In genomic region chr1:42690477-42691156, GRCh38 we compare ENCODE assay signal across 8 cellular contexts. TPM values are rescaled to one million over a fixed set of nuclear protein-coding genes. Genes with fewer than 3 reads are reported as not detected.
A peak's percentile ranks its signal among the peaks of the same experiment; 100 is the strongest.
DNase-seq lines count a peak whose midpoint lies in the region; ATAC-seq, FAIRE-seq and TF ChIP-seq lines count a peak whose summit lies in the region.

No MANE protein-coding gene starts in this region.

- peaks cover 16% of the 10 kb centered on the region for H3K36me3 Mint-ChIP-seq in CD4-positive, CD25-positive, alpha-beta regulatory T cell
- H3K36me3 Mint-ChIP-seq in activated CD4-positive, alpha-beta memory T cell treated with anti-CD3 and anti-CD28 coated beads for 36 hours, result peaks cover 55% of the 10 kb centered on the region
- peaks cover 52% of the 10 kb centered on the region for H3K36me3 Mint-ChIP-seq in T-helper 2 cell treated with Interferon-gamma antibody and Interleukin-4, amounts not matched to agents 5 μg/mL and 100 μg/mL, for 36 hours (ENCODE audit: low read depth)

- peaks cover 25% of the 10 kb centered on the region for H3K36me3 ChIP-seq in CD4-positive, CD25-positive, alpha-beta regulatory T cell (ENCODE audit: control insufficient read depth, insufficient read depth, low read length)
- peaks cover 79% of the 10 kb centered on the region for H3K36me3 ChIP-seq in iPS-20b (ENCODE audit: insufficient read depth, low read depth, low read length)

- H3K27me3 ChIP-seq in CD4-positive, CD25-positive, alpha-beta regulatory T cell (ENCODE audit: control insufficient read depth, insufficient read depth, low read length), result no peaks in the 10 kb centered on the region
- H3K27me3 ChIP-seq in iPS-20b (ENCODE audit: insufficient read depth, low read length), result no peaks in the 10 kb centered on the region

- intact Hi-C loops in activated CD4-positive, alpha-beta memory T cell treated with anti-CD3 and anti-CD28 coated beads for 36 hours (cut with micrococcal nuclease), result no loop called here
- intact Hi-C loops in left ventricle myocardium superior (cut with micrococcal nuclease), result no loop called here

- H3K4me1 Mint-ChIP-seq in CD4-positive, CD25-positive, alpha-beta regulatory T cell, result peaks cover 55 to 94% (median 81%) of the 10 kb centered on the region in 4 donors
- peaks cover 84% of the 10 kb centered on the region for H3K4me1 Mint-ChIP-seq in activated CD4-positive, alpha-beta memory T cell treated with anti-CD3 and anti-CD28 coated beads for 36 hours (ENCODE audit: low read depth)
- peaks cover 63% of the 10 kb centered on the region for H3K4me1 Mint-ChIP-seq in T-helper 2 cell treated with Interferon-gamma antibody and Interleukin-4, amounts not matched to agents 5 μg/mL and 100 μg/mL, for 36 hours (ENCODE audit: low read depth)

- H3K4me3 Mint-ChIP-seq in CD4-positive, CD25-positive, alpha-beta regulatory T cell, result peak overlapping the region in 3 of 4 donors; percentile 33 to 56 (median 51)
- no peak overlapping the region for H3K4me3 Mint-ChIP-seq in activated CD4-positive, alpha-beta memory T cell treated with anti-CD3 and anti-CD28 coated beads for 36 hours
- no peak overlapping the region for H3K4me3 Mint-ChIP-seq in T-helper 2 cell treated with Interferon-gamma antibody and Interleukin-4, amounts not matched to agents 5 μg/mL and 100 μg/mL, for 36 hours

- DNase-seq in CD4-positive, CD25-positive, alpha-beta regulatory T cell, result no peak
- DNase-seq in GM12892 (ENCODE audit: insufficient read length) (no peak), left ventricle myocardium superior (no peak)
- peak; percentile 19 for DNase-seq in activated CD4-positive, alpha-beta memory T cell treated with anti-CD3 and anti-CD28 coated beads for 36 hours
- DNase-seq in T-helper 2 cell treated with Interferon-gamma antibody and Interleukin-4, amounts not matched to agents 5 μg/mL and 100 μg/mL, for 36 hours (ENCODE audit: low spot score), result no peak

- CTCF ChIA-PET in activated CD4-positive, alpha-beta memory T cell treated with anti-CD3 and anti-CD28 coated beads for 36 hours (lab: Charles Lee), result interaction anchor here (0.7 to 1.5 kb wide), 8 partner anchors 8 to 346 kb away, joined by 3 to 5 read pairs (median 3); partner anchors contain the start of genes C1orf50, P3H1 and YBX1

- FAIRE-seq in GM12892 (lab: Jason Lieb, UNC), result peak; percentile 58

- POLR2A ChIA-PET in activated CD4-positive, alpha-beta memory T cell treated with anti-CD3 and anti-CD28 coated beads for 36 hours (lab: Charles Lee), result interaction anchor here (0.6 to 4.0 kb wide), 3 partner anchors 8 to 76 kb away, joined by 3 to 26 read pairs (median 3); partner anchors contain the start of genes P3H1 and YBX1

- peaks cover 72% of the 10 kb centered on the region for H3K4me1 ChIP-seq in CD4-positive, CD25-positive, alpha-beta regulatory T cell (ENCODE audit: control insufficient read depth, insufficient read depth, low read length, poor library complexity, severe bottlenecking)
- H3K4me1 ChIP-seq in iPS-20b (ENCODE audit: insufficient read depth, low read length), result peaks cover 22% of the 10 kb centered on the region

- peak overlapping the region; percentile 41 for H3K4me3 ChIP-seq in CD4-positive, CD25-positive, alpha-beta regulatory T cell (ENCODE audit: low read depth, low read length)
- peak overlapping the region; percentile 23; the same call in 1 of the 2 replicates for H3K4me3 ChIP-seq in iPS-20b (ENCODE audit: low read length)

- no peaks in the 10 kb centered on the region for H3K27me3 Mint-ChIP-seq in CD4-positive, CD25-positive, alpha-beta regulatory T cell
- no peaks in the 10 kb centered on the region for H3K27me3 Mint-ChIP-seq in activated CD4-positive, alpha-beta memory T cell treated with anti-CD3 and anti-CD28 coated beads for 36 hours
- no peaks in the 10 kb centered on the region for H3K27me3 Mint-ChIP-seq in T-helper 2 cell treated with Interferon-gamma antibody and Interleukin-4, amounts not matched to agents 5 μg/mL and 100 μg/mL, for 36 hours (ENCODE audit: low read depth)

- ATAC-seq in CD4-positive, CD25-positive, alpha-beta regulatory T cell (ENCODE audit: low read depth in 2 of 2), result no peak
- ATAC-seq in left ventricle myocardium superior (no peak), HG03460 (IDR thresholded peaks at IDR 0.05; ENCODE audit: unreplicated experiment) (no peak), GM21367 (IDR thresholded peaks at IDR 0.05; ENCODE audit: unreplicated experiment) (no peak)

- TF ChIP-seq POLR2A in GM12892 (IDR thresholded peaks at IDR 0.05; ENCODE audit: low read depth, low read length), result no peak

- H3K9me3 ChIP-seq in CD4-positive, CD25-positive, alpha-beta regulatory T cell (ENCODE audit: control insufficient read depth in 2 of 2, low read length in 2 of 2), result no peaks in the 10 kb centered on the region
- no peaks in the 10 kb centered on the region for H3K9me3 ChIP-seq in iPS-20b (ENCODE audit: insufficient read depth, low read depth, low read length)

- no peak overlapping the region for H3K9ac ChIP-seq in iPS-20b (ENCODE audit: low read depth, low read length)

- H3K9me3 Mint-ChIP-seq in CD4-positive, CD25-positive, alpha-beta regulatory T cell, result no peaks in the 10 kb centered on the region
- H3K9me3 Mint-ChIP-seq in activated CD4-positive, alpha-beta memory T cell treated with anti-CD3 and anti-CD28 coated beads for 36 hours, result no peaks in the 10 kb centered on the region
- H3K9me3 Mint-ChIP-seq in T-helper 2 cell treated with Interferon-gamma antibody and Interleukin-4, amounts not matched to agents 5 μg/mL and 100 μg/mL, for 36 hours, result no peaks in the 10 kb centered on the region

- no peak overlapping the region for H3K27ac ChIP-seq in CD4-positive, CD25-positive, alpha-beta regulatory T cell (ENCODE audit: insufficient read depth, low read length, poor library complexity, severe bottlenecking)
- H3K27ac ChIP-seq in iPS-20b (ENCODE audit: low read length), result no peak overlapping the region

- H3K27ac Mint-ChIP-seq in CD4-positive, CD25-positive, alpha-beta regulatory T cell, result no peak overlapping the region
- H3K27ac Mint-ChIP-seq in activated CD4-positive, alpha-beta memory T cell treated with anti-CD3 and anti-CD28 coated beads for 36 hours, result peak overlapping the region; percentile 65
- no peak overlapping the region for H3K27ac Mint-ChIP-seq in T-helper 2 cell treated with Interferon-gamma antibody and Interleukin-4, amounts not matched to agents 5 μg/mL and 100 μg/mL, for 36 hours

RNA-seq across cellular contexts. Expression of gene YBX1, which starts 8.4 kb away (rescaled TPM):
- total RNA-seq in CD4-positive, CD25-positive, alpha-beta regulatory T cell, result 323 TPM
- polyA plus RNA-seq in CD4-positive, CD25-positive, alpha-beta regulatory T cell, result 100 to 1,000 TPM in 1 of 4 donors, 10 to 100 TPM in 3; 89.9 to 110 (median 93.1) TPM
- polyA plus RNA-seq in GM12892 (2012; ENCODE audit: missing spikeins), result 1,144 TPM
- total RNA-seq in activated CD4-positive, alpha-beta memory T cell treated with anti-CD3 and anti-CD28 coated beads for 36 hours, result 1,000 to 10,000 TPM; 1,101 to 1,134 TPM
- 896 TPM for total RNA-seq in left ventricle myocardium superior

RNA-seq across cellular contexts. Expression of gene PPIH, which starts 32.4 kb away (rescaled TPM):
- total RNA-seq in CD4-positive, CD25-positive, alpha-beta regulatory T cell, result 29.6 TPM
- 10 to 100 TPM; 61.8 to 72.9 (median 69.2) TPM for polyA plus RNA-seq in CD4-positive, CD25-positive, alpha-beta regulatory T cell
- 79.5 TPM for polyA plus RNA-seq in GM12892 (2012; ENCODE audit: missing spikeins)
- 10 to 100 TPM; 91.0 to 94.0 TPM for total RNA-seq in activated CD4-positive, alpha-beta memory T cell treated with anti-CD3 and anti-CD28 coated beads for 36 hours
- total RNA-seq in left ventricle myocardium superior, result 20.3 TPM

RNA-seq across cellular contexts. Expression of gene CLDN19, which starts 49.4 kb away (rescaled TPM):
- total RNA-seq in CD4-positive, CD25-positive, alpha-beta regulatory T cell, result not detected
- not detected for polyA plus RNA-seq in CD4-positive, CD25-positive, alpha-beta regulatory T cell
- polyA plus RNA-seq in GM12892 (2012; ENCODE audit: missing spikeins), result not detected
- not detected for total RNA-seq in activated CD4-positive, alpha-beta memory T cell treated with anti-CD3 and anti-CD28 coated beads for 36 hours
- not detected for total RNA-seq in left ventricle myocardium superior

Comparison
In these comparisons a context has a peak if more than half of its experiments do, and no peak if none do; other contexts are left out.
1. H3K4me3 Mint-ChIP-seq: peak in CD4-positive, CD25-positive, alpha-beta regulatory T cell (3 of 4); none in activated CD4-positive, alpha-beta memory T cell treated with anti-CD3 and anti-CD28 coated beads for 36 hours (single experiment) and T-helper 2 cell treated with Interferon-gamma antibody and Interleukin-4, amounts not matched to agents 5 μg/mL and 100 μg/mL, for 36 hours (single experiment).